ENCODE assay signal across 2 cellular contexts in genomic region chr3:171480526-171480925, GRCh38.
TF ChIP-seq lines count a peak whose summit lies in the region.

No MANE protein-coding gene starts in this region.

TF ChIP-seq in GM23338, 12 proteins besides CTCF, POLR2A, EP300 and RAD21 (continued from another document):
- TF ChIP-seq ZNF114 (CRISPR knock-in tag; IDR thresholded peaks at IDR 0.05): no peak
- TF ChIP-seq ZNF462 (CRISPR knock-in tag; IDR thresholded peaks at IDR 0.05): no peak

TF ChIP-seq in IMR-90, 13 proteins besides CTCF, POLR2A, EP300 and RAD21:
- TF ChIP-seq USF2 (IDR thresholded peaks at IDR 0.05; ENCODE audit: low read depth, low read length): no peak
- TF ChIP-seq NFE2L2 (IDR thresholded peaks at IDR 0.05; ENCODE audit: low read depth, low read length): no peak
- TF ChIP-seq CHD1 (IDR thresholded peaks at IDR 0.05; ENCODE audit: low read depth, low read length): no peak
- no peak for TF ChIP-seq RFX5 (IDR thresholded peaks at IDR 0.05; ENCODE audit: low read depth, low read length)
- TF ChIP-seq MAZ (IDR thresholded peaks at IDR 0.05; ENCODE audit: borderline replicate concordance, low read depth, low read length): no peak
- TF ChIP-seq ELK1 (IDR thresholded peaks at IDR 0.05; ENCODE audit: borderline replicate concordance, low read depth, low read length): no peak
- no peak for TF ChIP-seq BHLHE40 (IDR thresholded peaks at IDR 0.05; ENCODE audit: low read depth, low read length)
- no peak for TF ChIP-seq MAFK (IDR thresholded peaks at IDR 0.05; ENCODE audit: low read depth, low read length)
- TF ChIP-seq MXI1 (IDR thresholded peaks at IDR 0.05; ENCODE audit: borderline replicate concordance, low read depth, low read length): no peak
TF ChIP-seq in IMR-90: peak in this region for 0.
